In the genomic region with DNA sequence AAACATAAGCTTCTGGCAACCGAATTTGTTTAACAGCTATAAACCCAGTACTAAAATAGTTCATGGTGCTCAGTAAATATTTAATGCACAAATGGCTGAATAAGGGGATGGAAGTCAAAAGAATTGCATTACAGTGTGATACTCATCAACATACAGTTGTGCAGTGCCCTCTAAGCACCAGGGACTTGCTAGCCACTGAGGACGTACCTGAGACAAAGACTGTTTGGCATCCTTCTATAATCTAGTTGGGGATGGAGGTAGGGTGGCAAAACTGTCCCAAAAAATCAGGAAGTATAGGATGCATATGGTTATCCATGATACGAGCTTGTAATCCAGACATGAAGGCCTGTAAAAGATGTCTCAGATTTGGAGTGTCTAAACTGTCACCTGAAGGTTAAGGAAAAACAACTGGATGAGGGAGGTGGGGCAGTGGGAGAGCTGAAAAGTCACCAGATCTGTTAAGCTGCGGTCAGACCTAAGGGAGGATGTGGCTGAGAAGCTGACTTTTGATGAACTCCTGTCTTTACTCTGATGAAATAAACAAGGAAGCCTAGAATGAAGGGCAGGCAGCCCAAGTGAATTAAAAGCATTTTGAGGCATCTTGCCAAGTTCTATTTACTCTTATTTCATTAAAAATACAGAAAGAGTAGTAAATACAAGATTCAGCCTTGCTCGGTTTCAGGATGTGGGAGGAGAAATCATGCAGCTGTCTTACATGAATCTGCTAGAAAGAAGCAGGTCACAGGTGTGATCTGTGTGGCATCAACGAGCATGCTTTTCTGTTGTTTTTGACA, we compare ENCODE assay signal across 9 cellular contexts. TPM values are rescaled to one million over a fixed set of nuclear protein-coding genes. Genes with fewer than 3 reads are reported as not detected.
DNase-seq lines count a peak whose midpoint lies in the region; ATAC-seq and TF ChIP-seq lines count a peak whose summit lies in the region.
"Had no signal": no experiment of that assay in that cellular context is flagged by ENCODE, and none has a peak within 500 bp of the region (broad histone marks: within the 10 kb centered on the region; RNA-seq: fewer than 3 reads in every experiment).

No MANE protein-coding gene starts in this region.

- TF ChIP-seq CTCF in neural progenitor cell (IDR thresholded peaks at IDR 0.05): no peak

- no peaks in the 10 kb centered on the region for H3K4me1 ChIP-seq in neural progenitor cell

- H3K36me3 Mint-ChIP-seq in T-helper 1 cell treated with Interleukin-12 subunit alpha and Interleukin-12 subunit beta and Interleukin-4 antibody, amounts not matched to agents 30 μg/mL and 1 μg/mL, for 36 hours (ENCODE audit: low read depth): peaks cover 17% of the 10 kb centered on the region
- H3K36me3 Mint-ChIP-seq in neural progenitor cell: no peaks in the 10 kb centered on the region

- H3F3A ChIP-seq in neural progenitor cell (ENCODE audit: low read depth): no peaks in the 10 kb centered on the region

- ATAC-seq in GM19395 (IDR thresholded peaks at IDR 0.05; ENCODE audit: unreplicated experiment) (peak; percentile 59), HG03039 (IDR thresholded peaks at IDR 0.05; ENCODE audit: unreplicated experiment) (peak; percentile 54)

- no peak overlapping the region for H3K4me3 ChIP-seq in neural progenitor cell

- H3K9ac ChIP-seq in neural progenitor cell: no peak overlapping the region

- peak overlapping the region; percentile 19 for H2AFZ ChIP-seq in neural progenitor cell (replicated peaks)

- peaks cover 4% of the 10 kb centered on the region for H3K9me3 ChIP-seq in neural progenitor cell (ENCODE audit: low read depth)

- H3K27me3 Mint-ChIP-seq in T-helper 1 cell treated with Interleukin-12 subunit alpha and Interleukin-12 subunit beta and Interleukin-4 antibody, amounts not matched to agents 30 μg/mL and 1 μg/mL, for 36 hours (ENCODE audit: low read depth): no peaks in the 10 kb centered on the region
- no peaks in the 10 kb centered on the region for H3K27me3 Mint-ChIP-seq in neural progenitor cell (ENCODE audit: insufficient read depth, low read depth)

- H3K36me3 ChIP-seq in neural progenitor cell: no peaks in the 10 kb centered on the region

- peak overlapping the region; percentile 87 for H3K27ac Mint-ChIP-seq in T-helper 1 cell treated with Interleukin-12 subunit alpha and Interleukin-12 subunit beta and Interleukin-4 antibody, amounts not matched to agents 30 μg/mL and 1 μg/mL, for 36 hours
- no peak overlapping the region for H3K27ac Mint-ChIP-seq in neural progenitor cell

- no peaks in the 10 kb centered on the region for H3K79me2 ChIP-seq in neural progenitor cell (ENCODE audit: low read depth)

- no peak overlapping the region for H3K27ac ChIP-seq in neural progenitor cell

- peaks cover 6% of the 10 kb centered on the region for H3K9me3 Mint-ChIP-seq in T-helper 1 cell treated with Interleukin-12 subunit alpha and Interleukin-12 subunit beta and Interleukin-4 antibody, amounts not matched to agents 30 μg/mL and 1 μg/mL, for 36 hours
- peaks cover 3% of the 10 kb centered on the region for H3K9me3 Mint-ChIP-seq in neural progenitor cell

- H3K4me1 Mint-ChIP-seq in T-helper 1 cell treated with Interleukin-12 subunit alpha and Interleukin-12 subunit beta and Interleukin-4 antibody, amounts not matched to agents 30 μg/mL and 1 μg/mL, for 36 hours (ENCODE audit: low read depth): peaks cover 48% of the 10 kb centered on the region
- no peaks in the 10 kb centered on the region for H3K4me1 Mint-ChIP-seq in neural progenitor cell

- H3K27me3 ChIP-seq in neural progenitor cell: no peaks in the 10 kb centered on the region

- peak overlapping the region; percentile 67 for H3K4me3 Mint-ChIP-seq in T-helper 1 cell treated with Interleukin-12 subunit alpha and Interleukin-12 subunit beta and Interleukin-4 antibody, amounts not matched to agents 30 μg/mL and 1 μg/mL, for 36 hours
- H3K4me3 Mint-ChIP-seq in neural progenitor cell: no peak overlapping the region

- DNase-seq in neural progenitor cell (ENCODE audit: low spot score): no peak
- no peak for DNase-seq in NCI-H2107 treated with DMSO at 0.1 percent for 48 hours (lab: John Stamatoyannopoulos, UW; ENCODE audit: unreplicated experiment)
- DNase-seq in NCI-H2196 treated with DMSO at 0.1 percent for 48 hours (lab: John Stamatoyannopoulos, UW; ENCODE audit: unreplicated experiment): no peak
- no peak for DNase-seq in NCI-H146 treated with DMSO at 0.1 percent for 48 hours (lab: John Stamatoyannopoulos, UW; ENCODE audit: unreplicated experiment)
- DNase-seq in NCI-H146 (lab: John Stamatoyannopoulos, UW): no peak
- DNase-seq: NCI-H69 had no signal

- no peak overlapping the region for H3K4me2 ChIP-seq in neural progenitor cell

- H4K20me1 ChIP-seq in neural progenitor cell (ENCODE audit: low read depth): no peaks in the 10 kb centered on the region

RNA-seq across cellular contexts. Expression of a gene that starts 12.0 kb away (rescaled TPM):
- total RNA-seq in neural progenitor cell (ENCODE audit: low replicate concordance): 0.19 and 0.64 TPM in 2 replicates
